10 cellular contexts compared by ENCODE assay signal in genomic region chr2:39696072-39696471, GRCh38.
DNase-seq lines count a peak whose midpoint lies in the region; ATAC-seq and TF ChIP-seq lines count a peak whose summit lies in the region.
"Had no signal": no experiment of that assay in that cellular context is flagged by ENCODE, and none has a peak within 500 bp of the region (broad histone marks: within the 10 kb centered on the region; RNA-seq: fewer than 3 reads in every experiment).

No MANE protein-coding gene starts in this region.

- DNase-seq in COLO668 (lab: John Stamatoyannopoulos, UW; ENCODE audit: unreplicated experiment) (peak; percentile 78), NCI-H1694 (lab: John Stamatoyannopoulos, UW) (peak; percentile 16), astrocyte of the hippocampus (ENCODE audit: low read depth, low spot score) (peak; percentile 91), SKM-1 treated with dmso at 0.1 percent for 144 hours (lab: John Stamatoyannopoulos, UW; ENCODE audit: unreplicated experiment) (no peak), SW480 (ENCODE audit: low spot score) (no peak)
- DNase-seq: T-helper 1 cell had no signal

- no peak for TF ChIP-seq POLR2A in GM18505 (IDR thresholded peaks at IDR 0.05; ENCODE audit: borderline replicate concordance, extremely low read depth, insufficient read depth, insufficient read length)

- no peaks in the 10 kb centered on the region for H3K27me3 ChIP-seq in layer of hippocampus (ENCODE audit: control insufficient read depth, insufficient read depth, low read length)
- H3K27me3 ChIP-seq: vagina had no signal

- peak overlapping the region; percentile 5 for H3K27ac ChIP-seq in layer of hippocampus (ENCODE audit: low read depth, low read length)
- H3K27ac ChIP-seq: vagina had no signal

- no peak for ATAC-seq in GM18505 (IDR thresholded peaks at IDR 0.05; ENCODE audit: unreplicated experiment)
- no peak for ATAC-seq in GM21619 (IDR thresholded peaks at IDR 0.05; ENCODE audit: unreplicated experiment)

Comparison
In these comparisons a context has a peak if more than half of its experiments do, and no peak if none do; other contexts are left out.
1. DNase-seq: peak in COLO668 (single experiment), NCI-H1694 (single experiment) and astrocyte of the hippocampus (single experiment); none in SKM-1 treated with dmso at 0.1 percent for 144 hours (single experiment) and SW480 (single experiment).